In the genomic region with DNA sequence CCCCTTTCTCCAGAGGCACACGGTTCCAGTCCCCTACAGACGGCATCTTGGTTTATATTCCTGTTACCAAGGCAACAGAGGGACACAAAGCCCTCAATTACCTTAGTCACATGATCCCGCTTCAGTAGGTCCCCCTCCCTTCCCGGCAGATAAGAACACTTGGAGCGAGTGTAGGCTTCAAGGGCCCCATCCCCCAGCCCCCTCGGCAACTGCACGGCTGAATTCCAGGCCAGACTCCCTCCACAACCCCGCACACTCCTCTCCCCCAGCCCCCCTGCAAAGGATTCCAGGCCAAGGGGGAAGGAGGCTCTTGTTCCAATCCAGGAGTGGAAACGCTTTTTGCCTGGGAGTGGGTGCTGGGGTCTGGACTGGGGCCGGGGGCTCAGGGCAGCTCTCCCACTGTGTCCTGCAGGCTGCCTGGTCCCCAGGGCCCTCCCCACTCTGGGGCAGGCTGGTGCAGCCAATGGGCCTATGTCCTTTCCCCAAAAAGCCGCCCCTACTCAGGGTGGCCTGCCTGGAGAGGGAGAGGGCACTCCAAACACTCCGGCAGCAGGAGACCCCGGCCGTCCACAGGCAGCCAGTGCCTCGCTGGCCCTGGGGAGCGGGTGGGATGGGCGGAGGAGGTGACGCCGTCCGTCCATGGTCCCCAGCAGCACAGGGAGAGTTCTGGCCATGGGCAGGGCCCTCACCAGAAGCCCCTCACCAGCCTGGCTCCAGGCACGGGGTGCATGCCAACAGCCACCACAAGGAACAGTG, we compare ENCODE assay signal across 1 cellular context.
TF ChIP-seq lines count a peak whose summit lies in the region.

No MANE protein-coding gene starts in this region.

TF ChIP-seq in GM23338, 12 proteins besides CTCF, POLR2A, EP300 and RAD21 (continued from another document):
- TF ChIP-seq, protein P1, sequence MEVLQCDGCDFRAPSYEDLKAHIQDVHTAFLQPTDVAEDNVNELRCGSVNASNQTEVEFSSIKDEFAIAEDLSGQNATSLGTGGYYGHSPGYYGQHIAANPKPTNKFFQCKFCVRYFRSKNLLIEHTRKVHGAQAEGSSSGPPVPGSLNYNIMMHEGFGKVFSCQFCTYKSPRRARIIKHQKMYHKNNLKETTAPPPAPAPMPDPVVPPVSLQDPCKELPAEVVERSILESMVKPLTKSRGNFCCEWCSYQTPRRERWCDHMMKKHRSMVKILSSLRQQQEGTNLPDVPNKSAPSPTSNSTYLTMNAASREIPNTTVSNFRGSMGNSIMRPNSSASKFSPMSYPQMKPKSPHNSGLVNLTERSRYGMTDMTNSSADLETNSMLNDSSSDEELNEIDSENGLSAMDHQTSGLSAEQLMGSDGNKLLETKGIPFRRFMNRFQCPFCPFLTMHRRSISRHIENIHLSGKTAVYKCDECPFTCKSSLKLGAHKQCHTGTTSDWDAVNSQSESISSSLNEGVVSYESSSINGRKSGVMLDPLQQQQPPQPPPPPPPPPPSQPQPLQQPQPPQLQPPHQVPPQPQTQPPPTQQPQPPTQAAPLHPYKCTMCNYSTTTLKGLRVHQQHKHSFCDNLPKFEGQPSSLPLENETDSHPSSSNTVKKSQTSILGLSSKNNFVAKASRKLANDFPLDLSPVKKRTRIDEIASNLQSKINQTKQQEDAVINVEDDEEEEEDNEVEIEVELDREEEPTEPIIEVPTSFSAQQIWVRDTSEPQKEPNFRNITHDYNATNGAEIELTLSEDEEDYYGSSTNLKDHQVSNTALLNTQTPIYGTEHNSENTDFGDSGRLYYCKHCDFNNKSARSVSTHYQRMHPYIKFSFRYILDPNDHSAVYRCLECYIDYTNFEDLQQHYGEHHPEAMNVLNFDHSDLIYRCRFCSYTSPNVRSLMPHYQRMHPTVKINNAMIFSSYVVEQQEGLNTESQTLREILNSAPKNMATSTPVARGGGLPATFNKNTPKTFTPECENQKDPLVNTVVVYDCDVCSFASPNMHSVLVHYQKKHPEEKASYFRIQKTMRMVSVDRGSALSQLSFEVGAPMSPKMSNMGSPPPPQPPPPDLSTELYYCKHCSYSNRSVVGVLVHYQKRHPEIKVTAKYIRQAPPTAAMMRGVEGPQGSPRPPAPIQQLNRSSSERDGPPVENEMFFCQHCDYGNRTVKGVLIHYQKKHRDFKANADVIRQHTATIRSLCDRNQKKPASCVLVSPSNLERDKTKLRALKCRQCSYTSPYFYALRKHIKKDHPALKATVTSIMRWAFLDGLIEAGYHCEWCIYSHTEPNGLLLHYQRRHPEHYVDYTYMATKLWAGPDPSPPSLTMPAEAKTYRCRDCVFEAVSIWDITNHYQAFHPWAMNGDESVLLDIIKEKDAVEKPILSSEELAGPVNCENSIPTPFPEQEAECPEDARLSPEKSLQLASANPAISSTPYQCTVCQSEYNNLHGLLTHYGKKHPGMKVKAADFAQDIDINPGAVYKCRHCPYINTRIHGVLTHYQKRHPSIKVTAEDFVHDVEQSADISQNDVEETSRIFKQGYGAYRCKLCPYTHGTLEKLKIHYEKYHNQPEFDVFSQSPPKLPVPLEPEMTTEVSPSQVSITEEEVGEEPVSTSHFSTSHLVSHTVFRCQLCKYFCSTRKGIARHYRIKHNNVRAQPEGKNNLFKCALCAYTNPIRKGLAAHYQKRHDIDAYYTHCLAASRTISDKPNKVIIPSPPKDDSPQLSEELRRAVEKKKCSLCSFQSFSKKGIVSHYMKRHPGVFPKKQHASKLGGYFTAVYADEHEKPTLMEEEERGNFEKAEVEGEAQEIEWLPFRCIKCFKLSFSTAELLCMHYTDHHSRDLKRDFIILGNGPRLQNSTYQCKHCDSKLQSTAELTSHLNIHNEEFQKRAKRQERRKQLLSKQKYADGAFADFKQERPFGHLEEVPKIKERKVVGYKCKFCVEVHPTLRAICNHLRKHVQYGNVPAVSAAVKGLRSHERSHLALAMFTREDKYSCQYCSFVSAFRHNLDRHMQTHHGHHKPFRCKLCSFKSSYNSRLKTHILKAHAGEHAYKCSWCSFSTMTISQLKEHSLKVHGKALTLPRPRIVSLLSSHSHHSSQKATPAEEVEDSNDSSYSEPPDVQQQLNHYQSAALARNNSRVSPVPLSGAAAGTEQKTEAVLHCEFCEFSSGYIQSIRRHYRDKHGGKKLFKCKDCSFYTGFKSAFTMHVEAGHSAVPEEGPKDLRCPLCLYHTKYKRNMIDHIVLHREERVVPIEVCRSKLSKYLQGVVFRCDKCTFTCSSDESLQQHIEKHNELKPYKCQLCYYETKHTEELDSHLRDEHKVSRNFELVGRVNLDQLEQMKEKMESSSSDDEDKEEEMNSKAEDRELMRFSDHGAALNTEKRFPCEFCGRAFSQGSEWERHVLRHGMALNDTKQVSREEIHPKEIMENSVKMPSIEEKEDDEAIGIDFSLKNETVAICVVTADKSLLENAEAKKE (CRISPR knock-in tag; IDR thresholded peaks at IDR 0.05), result no peak
- TF ChIP-seq ZNF114 (CRISPR knock-in tag; IDR thresholded peaks at IDR 0.05) (no peak), EZH2 (IDR thresholded peaks at IDR 0.05; ENCODE audit: low read depth, unreplicated experiment) (no peak), CREB1 (CRISPR knock-in tag; IDR thresholded peaks at IDR 0.05; ENCODE audit: low read depth) (no peak; the same call in 1 of the 2 replicates), JUNB (IDR thresholded peaks at IDR 0.05; ENCODE audit: unreplicated experiment) (no peak), STAT1 (IDR thresholded peaks at IDR 0.05; ENCODE audit: unreplicated experiment) (no peak), EZH2phosphoT487 (IDR thresholded peaks at IDR 0.05; ENCODE audit: unreplicated experiment) (no peak), POLR2AphosphoS5 (IDR thresholded peaks at IDR 0.05; ENCODE audit: low read depth) (no peak), NANOG (IDR thresholded peaks at IDR 0.05; ENCODE audit: borderline replicate concordance) (no peak)
- TF ChIP-seq, protein P2, sequence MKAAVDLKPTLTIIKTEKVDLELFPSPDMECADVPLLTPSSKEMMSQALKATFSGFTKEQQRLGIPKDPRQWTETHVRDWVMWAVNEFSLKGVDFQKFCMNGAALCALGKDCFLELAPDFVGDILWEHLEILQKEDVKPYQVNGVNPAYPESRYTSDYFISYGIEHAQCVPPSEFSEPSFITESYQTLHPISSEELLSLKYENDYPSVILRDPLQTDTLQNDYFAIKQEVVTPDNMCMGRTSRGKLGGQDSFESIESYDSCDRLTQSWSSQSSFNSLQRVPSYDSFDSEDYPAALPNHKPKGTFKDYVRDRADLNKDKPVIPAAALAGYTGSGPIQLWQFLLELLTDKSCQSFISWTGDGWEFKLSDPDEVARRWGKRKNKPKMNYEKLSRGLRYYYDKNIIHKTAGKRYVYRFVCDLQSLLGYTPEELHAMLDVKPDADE (IDR thresholded peaks at IDR 0.05), result no peak
- TF ChIP-seq, protein P3, sequence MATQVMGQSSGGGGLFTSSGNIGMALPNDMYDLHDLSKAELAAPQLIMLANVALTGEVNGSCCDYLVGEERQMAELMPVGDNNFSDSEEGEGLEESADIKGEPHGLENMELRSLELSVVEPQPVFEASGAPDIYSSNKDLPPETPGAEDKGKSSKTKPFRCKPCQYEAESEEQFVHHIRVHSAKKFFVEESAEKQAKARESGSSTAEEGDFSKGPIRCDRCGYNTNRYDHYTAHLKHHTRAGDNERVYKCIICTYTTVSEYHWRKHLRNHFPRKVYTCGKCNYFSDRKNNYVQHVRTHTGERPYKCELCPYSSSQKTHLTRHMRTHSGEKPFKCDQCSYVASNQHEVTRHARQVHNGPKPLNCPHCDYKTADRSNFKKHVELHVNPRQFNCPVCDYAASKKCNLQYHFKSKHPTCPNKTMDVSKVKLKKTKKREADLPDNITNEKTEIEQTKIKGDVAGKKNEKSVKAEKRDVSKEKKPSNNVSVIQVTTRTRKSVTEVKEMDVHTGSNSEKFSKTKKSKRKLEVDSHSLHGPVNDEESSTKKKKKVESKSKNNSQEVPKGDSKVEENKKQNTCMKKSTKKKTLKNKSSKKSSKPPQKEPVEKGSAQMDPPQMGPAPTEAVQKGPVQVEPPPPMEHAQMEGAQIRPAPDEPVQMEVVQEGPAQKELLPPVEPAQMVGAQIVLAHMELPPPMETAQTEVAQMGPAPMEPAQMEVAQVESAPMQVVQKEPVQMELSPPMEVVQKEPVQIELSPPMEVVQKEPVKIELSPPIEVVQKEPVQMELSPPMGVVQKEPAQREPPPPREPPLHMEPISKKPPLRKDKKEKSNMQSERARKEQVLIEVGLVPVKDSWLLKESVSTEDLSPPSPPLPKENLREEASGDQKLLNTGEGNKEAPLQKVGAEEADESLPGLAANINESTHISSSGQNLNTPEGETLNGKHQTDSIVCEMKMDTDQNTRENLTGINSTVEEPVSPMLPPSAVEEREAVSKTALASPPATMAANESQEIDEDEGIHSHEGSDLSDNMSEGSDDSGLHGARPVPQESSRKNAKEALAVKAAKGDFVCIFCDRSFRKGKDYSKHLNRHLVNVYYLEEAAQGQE (IDR thresholded peaks at IDR 0.05; ENCODE audit: unreplicated experiment), result no peak
